ENCODE assay signal across 17 cellular contexts in genomic region chr12:116977465-116978380, GRCh38.
DNase-seq lines count a peak whose midpoint lies in the region; ATAC-seq, FAIRE-seq and TF ChIP-seq lines count a peak whose summit lies in the region.
"Had no signal": no experiment of that assay in that cellular context is flagged by ENCODE, and none has a peak within 500 bp of the region (broad histone marks: within the 10 kb centered on the region; RNA-seq: fewer than 3 reads in every experiment).

No MANE protein-coding gene starts in this region.

- no peak overlapping the region for H3K4me3 Mint-ChIP-seq in astrocyte (ENCODE audit: unreplicated experiment)
- H3K4me3 Mint-ChIP-seq in osteocyte (ENCODE audit: unreplicated experiment) = peak overlapping the region; percentile 1

- no peak overlapping the region for H3K4me3 ChIP-seq in astrocyte (ENCODE audit: insufficient read depth, low read depth, low read length)
- H3K4me3 ChIP-seq: colonic mucosa, hepatocyte, psoas muscle, thoracic aorta had no signal

- H3K79me2 ChIP-seq in astrocyte (ENCODE audit: insufficient read depth, low read length) = no peaks in the 10 kb centered on the region
- H3K79me2 ChIP-seq: hepatocyte had no signal

- no peak for FAIRE-seq in astrocyte (lab: Jason Lieb, UNC)

- TF ChIP-seq CTCF in GM13976 (IDR thresholded peaks at IDR 0.05; ENCODE audit: borderline replicate concordance, control extremely low read depth, extremely low read depth, insufficient read depth, missing control alignments) (no peak), astrocyte (IDR thresholded peaks at IDR 0.05; ENCODE audit: insufficient read depth, low read depth, low read length) (no peak), osteocyte (IDR thresholded peaks at IDR 0.05) (no peak)

- H3K36me3 ChIP-seq in astrocyte (ENCODE audit: insufficient read depth, low read length) = peaks cover 4% of the 10 kb centered on the region
- H3K36me3 ChIP-seq: colonic mucosa, thoracic aorta had no signal

- H3K27ac Mint-ChIP-seq in astrocyte (ENCODE audit: unreplicated experiment) (peak overlapping the region; percentile 7), osteocyte (ENCODE audit: unreplicated experiment) (peak overlapping the region; percentile 81)

- H3K36me3 Mint-ChIP-seq in astrocyte (ENCODE audit: low read depth, unreplicated experiment) = peaks cover 6% of the 10 kb centered on the region
- peaks cover 13% of the 10 kb centered on the region for H3K36me3 Mint-ChIP-seq in osteocyte (ENCODE audit: unreplicated experiment)

- peak; percentile 26 for DNase-seq in GM13976 (ENCODE audit: low spot score)
- DNase-seq in astrocyte (ENCODE audit: low read depth) = no peak
- DNase-seq in osteocyte (ENCODE audit: extremely low spot score, unreplicated experiment) = no peak
- DNase-seq in mesenteric fat pad (ENCODE audit: low spot score) = no peak
- DNase-seq in NCI-H82 (lab: John Stamatoyannopoulos, UW) = no peak
- DNase-seq in ACHN = no peak
- DNase-seq: activated CD4-positive, alpha-beta T cell treated with anti-CD3 and anti-CD28 coated beads for 4 hours; BE2C; colonic mucosa; erythroblast; NCI-H2081; psoas muscle; SHP77 had no signal

- no peak overlapping the region for H3K9ac ChIP-seq in astrocyte (ENCODE audit: low read length)

- H3K4me1 ChIP-seq in astrocyte (ENCODE audit: insufficient read depth, low read length) = peaks cover 6% of the 10 kb centered on the region
- H3K4me1 ChIP-seq: colonic mucosa, psoas muscle had no signal

- peaks cover 3% of the 10 kb centered on the region for H4K20me1 ChIP-seq in astrocyte (ENCODE audit: insufficient read depth, low read length)

- no peaks in the 10 kb centered on the region for H3K9me3 ChIP-seq in astrocyte (ENCODE audit: insufficient read depth, low read depth, low read length)
- H3K9me3 ChIP-seq: BE2C, colonic mucosa, psoas muscle, thoracic aorta had no signal

- ATAC-seq in HG02884 (IDR thresholded peaks at IDR 0.05; ENCODE audit: unreplicated experiment) (peak; percentile 59), HG02970 (IDR thresholded peaks at IDR 0.05; ENCODE audit: low FRiP score, unreplicated experiment) (no peak)
- ATAC-seq: psoas muscle had no signal

- H3K4me2 ChIP-seq in astrocyte (ENCODE audit: low read length) = no peak overlapping the region
- H3K4me2 ChIP-seq: hepatocyte had no signal

- H3K9me3 Mint-ChIP-seq in astrocyte (ENCODE audit: unreplicated experiment) = no peaks in the 10 kb centered on the region
- no peaks in the 10 kb centered on the region for H3K9me3 Mint-ChIP-seq in osteocyte (ENCODE audit: unreplicated experiment)

- H3K4me1 Mint-ChIP-seq in astrocyte (ENCODE audit: low read depth, unreplicated experiment) (peaks cover 12% of the 10 kb centered on the region), osteocyte (ENCODE audit: unreplicated experiment) (peaks cover 56% of the 10 kb centered on the region)

- no peaks in the 10 kb centered on the region for H3K27me3 ChIP-seq in astrocyte (ENCODE audit: insufficient read depth, low read length)
- H3K27me3 ChIP-seq: BE2C, colonic mucosa, hepatocyte had no signal

- no peaks in the 10 kb centered on the region for H3K27me3 Mint-ChIP-seq in astrocyte (ENCODE audit: low read depth, unreplicated experiment)
- H3K27me3 Mint-ChIP-seq in osteocyte (ENCODE audit: unreplicated experiment) = no peaks in the 10 kb centered on the region

- no peak overlapping the region for H3K27ac ChIP-seq in astrocyte (ENCODE audit: low read depth, low read length)
- H3K27ac ChIP-seq: colonic mucosa, hepatocyte, psoas muscle, thoracic aorta had no signal

- H2AFZ ChIP-seq in astrocyte (ENCODE audit: low read depth, low read length) = no peak overlapping the region
- H2AFZ ChIP-seq: hepatocyte had no signal

- in situ Hi-C loops in GM13976 (cut with MboI; ENCODE audit: low sequenced_read_pairs, unreplicated experiment) = no loop called here
- in situ Hi-C loops in ACHN (cut with HindIII; ENCODE audit: low pct_ligation_motif_present, low pct_unique_long_range_greater_than_20kb, low sequenced_read_pairs) = no loop called here
